ENCODE assay signal across 7 cellular contexts in genomic region chr5:88888799-88889164, GRCh38. TPM values are rescaled to one million over a fixed set of nuclear protein-coding genes. Genes with fewer than 3 reads are reported as not detected.
DNase-seq lines count a peak whose midpoint lies in the region; ATAC-seq lines count a peak whose summit lies in the region.

No MANE protein-coding gene starts in this region.

- H3K4me1 Mint-ChIP-seq in T-cell (peaks cover 11 to 14% (median 13%) of the 10 kb centered on the region in 3 donors), immature natural killer cell (peaks cover 20 to 24% of the 10 kb centered on the region in 2 donors)

- H3K4me3 ChIP-seq in subcutaneous abdominal adipose tissue (ENCODE audit: low read depth in 1 of 5, low read length in 5 of 5), result peak overlapping the region; percentile 85 to 91 (median 90)

- no peaks in the 10 kb centered on the region for H3K9me3 ChIP-seq in subcutaneous abdominal adipose tissue (ENCODE audit: control insufficient read depth in 5 of 5, low read length in 5 of 5)

- H3K4me3 Mint-ChIP-seq in T-cell (peak overlapping the region in 2 of 3 donors; percentile 39 to 63), immature natural killer cell (peak overlapping the region in 3 of 5 donors; percentile 43 to 76 (median 75))

- H3K27ac ChIP-seq in subcutaneous abdominal adipose tissue (ENCODE audit: low read depth, low read length), result peak overlapping the region; percentile 85

- H3K9ac ChIP-seq in subcutaneous abdominal adipose tissue (ENCODE audit: low read length in 5 of 5), result peak overlapping the region in 4 of 5 donors; percentile 30 to 77 (median 57)

- peaks cover 46 to 53% of the 10 kb centered on the region in 2 donors for H3K27me3 Mint-ChIP-seq in T-cell
- peaks cover 8 to 13% (median 10%) of the 10 kb centered on the region in 3 donors for H3K27me3 Mint-ChIP-seq in immature natural killer cell (ENCODE audit: low read depth in 3 of 3)

- ATAC-seq in GM21576 (IDR thresholded peaks at IDR 0.05; ENCODE audit: unreplicated experiment) (peak; percentile 1), T-cell (replicated peaks in 1 of 4) (no peak)

- peaks cover 0 to 54% (median 31%) of the 10 kb centered on the region in 5 donors for H3K4me1 ChIP-seq in subcutaneous abdominal adipose tissue (ENCODE audit: control insufficient read depth in 5 of 5, insufficient read depth in 5 of 5, low read length in 5 of 5)

- H3K9me3 Mint-ChIP-seq in T-cell (no peaks in the 10 kb centered on the region), immature natural killer cell (no peaks in the 10 kb centered on the region)

- H3K27me3 ChIP-seq in subcutaneous abdominal adipose tissue (ENCODE audit: control insufficient read depth in 5 of 5, insufficient read depth in 4 of 5, low read length in 5 of 5), result no peaks in the 10 kb centered on the region

- H3K36me3 ChIP-seq in subcutaneous abdominal adipose tissue (ENCODE audit: control insufficient read depth in 5 of 5, insufficient read depth in 5 of 5, low read length in 5 of 5), result no peaks in the 10 kb centered on the region

- DNase-seq in T-cell (no peak), immature natural killer cell (no peak), AG20443 (ENCODE audit: low spot score) (no peak), NCI-H526 (lab: John Stamatoyannopoulos, UW) (no peak)
- DNase-seq in effector CD4-positive, alpha-beta T cell, result no peak

- POLR2A ChIA-PET in T-cell (lab: Charles Lee), result no interaction called here

- CTCF ChIA-PET in T-cell (lab: Charles Lee), result no interaction called here

- no peaks in the 10 kb centered on the region for H3K36me3 Mint-ChIP-seq in T-cell
- no peaks in the 10 kb centered on the region for H3K36me3 Mint-ChIP-seq in immature natural killer cell

- H3K27ac Mint-ChIP-seq in T-cell (no peak overlapping the region), immature natural killer cell (no peak overlapping the region)

RNA-seq across cellular contexts. Expression of gene MEF2C, which starts 5.8 kb away (rescaled TPM):
- 1 to 10 TPM; 2.5 to 9.4 (median 4.4) TPM for total RNA-seq in T-cell
- polyA plus RNA-seq in immature natural killer cell, result 1 to 10 TPM; 2.1 to 9.6 (median 8.4) TPM
